In genomic region chr1:1344672-1345361, GRCh38 we compare ENCODE assay signal across 8 cellular contexts. TPM values are rescaled to one million over a fixed set of nuclear protein-coding genes. Genes with fewer than 3 reads are reported as not detected.
DNase-seq lines count a peak whose midpoint lies in the region; ATAC-seq and TF ChIP-seq lines count a peak whose summit lies in the region.

No MANE protein-coding gene starts in this region.

- H3K27me3 Mint-ChIP-seq in WTC11 (ENCODE audit: low read depth): no peaks in the 10 kb centered on the region

- H3K27ac ChIP-seq in substantia nigra (ENCODE audit: low read depth, low read length, poor library complexity, severe bottlenecking): no peak overlapping the region

- peaks cover 14% of the 10 kb centered on the region for H3K36me3 Mint-ChIP-seq in WTC11

- H3K4me1 Mint-ChIP-seq in WTC11: peaks cover 7% of the 10 kb centered on the region

- CTCF ChIA-PET in WTC11 (lab: Charles Lee): interaction anchor here (0.8 to 1.4 kb wide), 8 partner anchors 9 to 159 kb away, joined by 3 to 5 read pairs (median 3); partner anchors contain the start of gene CCNL2

- DNase-seq in activated CD4-positive, CD25-positive, alpha-beta regulatory T cell treated with anti-CD3 and anti-CD28 coated beads, Interleukin-2, amount 50 U/mL, for 72 hours: no peak
- DNase-seq in WTC11 (ENCODE audit: low spot score) (peak; percentile 52), glomerular visceral epithelial cell (ENCODE audit: extremely low spot score) (peak; percentile 75), substantia nigra (lab: John Stamatoyannopoulos, UW) (no peak), OCI-M2 (lab: John Stamatoyannopoulos, UW; ENCODE audit: unreplicated experiment) (no peak)
- peak; percentile 49 to 53 for DNase-seq in stimulated activated CD8-positive, alpha-beta memory T cell treated with anti-CD3 and anti-CD28 coated beads, Interleukin-15, amount 100 ng/mL, for 48 hours (ENCODE audit: low read depth in 2 of 2)

- TF ChIP-seq CTCF in WTC11 (IDR thresholded peaks at IDR 0.05): peak; percentile 35; the same call in 1 of the 2 replicates

- peaks cover 8% of the 10 kb centered on the region for H3K9me3 Mint-ChIP-seq in WTC11

- POLR2A ChIA-PET in WTC11 (lab: Charles Lee): no interaction called here

- H3K27ac Mint-ChIP-seq in WTC11: no peak overlapping the region

- peak; percentile 73 for ATAC-seq in activated CD4-positive, CD25-positive, alpha-beta regulatory T cell treated with anti-CD3 and anti-CD28 coated beads, Interleukin-2, amount 50 U/mL, for 24 hours
- ATAC-seq in WTC11: peak; percentile 8
- ATAC-seq in GM21737 (IDR thresholded peaks at IDR 0.05; ENCODE audit: unreplicated experiment): no peak

- no peak overlapping the region for H3K4me3 Mint-ChIP-seq in WTC11

TF ChIP-seq in WTC11, 78 proteins besides CTCF, POLR2A, EP300 and RAD21:
- TF ChIP-seq ESRRA (CRISPR knock-in tag; IDR thresholded peaks at IDR 0.05; ENCODE audit: borderline replicate concordance): no peak
- no peak for TF ChIP-seq E2F5 (CRISPR knock-in tag; IDR thresholded peaks at IDR 0.05)
- no peak for TF ChIP-seq ATF3 (CRISPR knock-in tag; conservative IDR thresholded peaks at IDR 0.05)
- no peak for TF ChIP-seq TP53 (CRISPR knock-in tag; IDR thresholded peaks at IDR 0.05)
- no peak for TF ChIP-seq FOXK1 (CRISPR knock-in tag; IDR thresholded peaks at IDR 0.05)
- no peak for TF ChIP-seq ATF6 (CRISPR knock-in tag; IDR thresholded peaks at IDR 0.05)
- TF ChIP-seq ZSCAN18 (CRISPR knock-in tag; IDR thresholded peaks at IDR 0.05): no peak
- no peak for TF ChIP-seq FOXP1 (CRISPR knock-in tag; IDR thresholded peaks at IDR 0.05; ENCODE audit: borderline replicate concordance)
- no peak for TF ChIP-seq SOX15 (CRISPR knock-in tag; IDR thresholded peaks at IDR 0.05)
- no peak for TF ChIP-seq PRDM15 (CRISPR knock-in tag; IDR thresholded peaks at IDR 0.05)
- no peak for TF ChIP-seq ZNF317 (CRISPR knock-in tag; IDR thresholded peaks at IDR 0.05; ENCODE audit: borderline replicate concordance, low read depth)
- no peak for TF ChIP-seq RORB (CRISPR knock-in tag; IDR thresholded peaks at IDR 0.05)
- TF ChIP-seq GABPB1 (CRISPR knock-in tag; IDR thresholded peaks at IDR 0.05): no peak
- TF ChIP-seq ZBTB43 (CRISPR knock-in tag; IDR thresholded peaks at IDR 0.05): no peak
- TF ChIP-seq SMAD4 (CRISPR knock-in tag; IDR thresholded peaks at IDR 0.05): no peak
- no peak for TF ChIP-seq E2F4 (CRISPR knock-in tag; IDR thresholded peaks at IDR 0.05; ENCODE audit: borderline replicate concordance, low read depth)
- TF ChIP-seq PRRX2 (CRISPR knock-in tag; IDR thresholded peaks at IDR 0.05): no peak
- TF ChIP-seq NFE2L1 (CRISPR knock-in tag; IDR thresholded peaks at IDR 0.05): no peak
- TF ChIP-seq GRHL2 (CRISPR knock-in tag; IDR thresholded peaks at IDR 0.05; ENCODE audit: insufficient replicate concordance, severe bottlenecking): no peak
- TF ChIP-seq ZNF232 (CRISPR knock-in tag; IDR thresholded peaks at IDR 0.05): no peak

RNA-seq across cellular contexts. Expression of gene DVL1, which starts 4.4 kb away (rescaled TPM):
- total RNA-seq in WTC11 (2021): 74.1 to 91.4 TPM (median 77.3 TPM) in 3 replicates

RNA-seq across cellular contexts. Expression of gene MXRA8, which starts 13.5 kb away (rescaled TPM):
- total RNA-seq in WTC11 (2021): 6.7 to 11.2 TPM (median 10.7 TPM) in 3 replicates

RNA-seq across cellular contexts. Expression of gene TAS1R3, which starts 13.7 kb away (rescaled TPM):
- 0.18 to 0.22 TPM (median 0.21 TPM) in 3 replicates for total RNA-seq in WTC11 (2021)

RNA-seq across cellular contexts. Expression of gene CPTP, which starts 20.2 kb away (rescaled TPM):
- 10.3 to 14.4 TPM (median 12.3 TPM) in 3 replicates for total RNA-seq in WTC11 (2021)

RNA-seq across cellular contexts. Expression of gene INTS11, which starts 20.4 kb away (rescaled TPM):
- 144 to 170 TPM (median 160 TPM) in 3 replicates for total RNA-seq in WTC11 (2021)

Comparison
In these comparisons a context has a peak if more than half of its experiments do, and no peak if none do; other contexts are left out.
1. DNase-seq: peak in WTC11 (single experiment), glomerular visceral epithelial cell (single experiment) and stimulated activated CD8-positive, alpha-beta memory T cell treated with anti-CD3 and anti-CD28 coated beads, Interleukin-15, amount 100 ng/mL, for 48 hours (2 of 2); none in activated CD4-positive, CD25-positive, alpha-beta regulatory T cell treated with anti-CD3 and anti-CD28 coated beads, Interleukin-2, amount 50 U/mL, for 72 hours (single experiment), substantia nigra (0 of 49) and OCI-M2 (single experiment).